27 cellular contexts compared by ENCODE assay signal in the genomic region with DNA sequence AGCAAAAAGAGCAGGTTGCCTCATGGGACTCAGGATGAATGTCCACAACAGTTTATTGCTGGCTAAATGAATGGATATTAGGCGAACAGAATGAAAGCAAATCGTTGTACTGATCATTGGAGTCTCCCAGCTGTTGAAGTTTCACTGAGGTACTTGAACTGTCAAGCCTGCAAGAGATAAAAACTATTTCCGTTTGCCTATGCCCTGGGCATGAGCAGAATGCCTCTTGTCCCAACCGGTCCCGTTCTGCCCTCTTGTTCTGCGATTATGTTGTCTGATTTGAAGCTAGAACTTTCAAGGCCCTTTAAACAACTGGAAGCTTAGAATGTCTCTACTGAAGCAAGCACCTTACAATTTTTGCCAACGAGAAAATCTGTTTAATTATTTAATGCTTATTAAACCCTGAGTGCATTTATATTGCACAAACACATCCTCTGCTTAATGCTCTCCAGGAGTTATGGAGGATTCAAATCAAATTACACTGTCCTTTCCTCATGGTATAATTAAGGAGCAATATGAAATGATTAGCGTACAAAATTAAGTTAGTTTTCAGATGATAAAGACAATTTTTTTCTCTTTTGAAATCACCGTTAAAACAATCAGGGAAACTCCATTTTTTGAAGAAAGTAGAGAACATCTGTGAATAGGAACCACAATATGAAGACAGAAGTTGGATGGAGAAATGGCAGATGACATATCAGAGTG.
"Had no signal": no experiment of that assay in that cellular context is flagged by ENCODE, and none has a peak within 500 bp of the region (broad histone marks: within the 10 kb centered on the region; RNA-seq: fewer than 3 reads in every experiment).

No MANE protein-coding gene starts in this region.

- ATAC-seq: body of pancreas; gastroesophageal sphincter; natural killer cell; right lobe of liver; stimulated activated effector memory CD8-positive, alpha-beta T cell treated with anti-CD3 and anti-CD28 coated beads, Interleukin-12 subunit alpha, Interleukin-12 subunit beta, amount 100 ng/mL, for 72 hours had no signal

- DNase-seq: activated CD4-positive, alpha-beta T cell treated with anti-CD3 and anti-CD28 coated beads for 4 hours; activated CD4-positive, alpha-beta T cell treated with anti-CD3 and anti-CD28 coated beads, Interleukin-2, amount 50 U/mL, for 4 hours; activated effector memory CD4-positive, alpha-beta T cell treated with Interleukin-2 at 50 U/mL for 16 hours; activated naive CD4-positive, alpha-beta T cell treated with Interleukin-2 at 50 U/mL for 16 hours; body of pancreas; dorsolateral prefrontal cortex; effector memory CD4-positive, alpha-beta T cell; head of caudate nucleus; hippocampal formation; lower lobe of right lung; mesendoderm; natural killer cell; right lobe of liver; stimulated activated CD4-positive, alpha-beta T cell treated with anti-CD3 and anti-CD28 coated beads, Interleukin-2, amount 100 ng/mL, for 48 hours; SW 1271; T-helper 9 cell; uterus had no signal

- H3K27ac Mint-ChIP-seq: activated naive CD8-positive, alpha-beta T cell; natural killer cell; neural progenitor cell; stimulated activated effector memory CD8-positive, alpha-beta T cell treated with anti-CD3 and anti-CD28 coated beads, Interleukin-12 subunit alpha, Interleukin-12 subunit beta, amount 100 ng/mL, for 72 hours; stimulated activated naive CD8-positive, alpha-beta T cell treated with anti-CD3 and anti-CD28 coated beads, Interleukin-15, Interleukin-2, amounts not matched to agents 100 ng/mL and 50 ng/mL, for 24 hours; T-helper 1 cell treated with Interleukin-12 subunit alpha and Interleukin-12 subunit beta and Interleukin-4 antibody, amounts not matched to agents 30 μg/mL and 1 μg/mL, for 36 hours; type B pancreatic cell had no signal

- H3K9me3 ChIP-seq: body of pancreas, gastroesophageal sphincter, lower lobe of right lung, right lobe of liver, uterus had no signal

- H3K27ac ChIP-seq: body of pancreas, coronary artery, dorsolateral prefrontal cortex, gastroesophageal sphincter, lower lobe of right lung, neural progenitor cell, right lobe of liver, uterus, VCaP had no signal

- H3K4me1 Mint-ChIP-seq: natural killer cell; neural progenitor cell; stimulated activated effector memory CD8-positive, alpha-beta T cell treated with anti-CD3 and anti-CD28 coated beads, Interleukin-12 subunit alpha, Interleukin-12 subunit beta, amount 100 ng/mL, for 72 hours had no signal

- H3K36me3 ChIP-seq: gastroesophageal sphincter, lower lobe of right lung, neural progenitor cell, right lobe of liver, uterus had no signal

- H3K4me1 ChIP-seq: body of pancreas, gastroesophageal sphincter, lower lobe of right lung, right lobe of liver, uterus had no signal

- H3K4me3 Mint-ChIP-seq: activated naive CD8-positive, alpha-beta T cell; natural killer cell; neural progenitor cell; stimulated activated effector memory CD8-positive, alpha-beta T cell treated with anti-CD3 and anti-CD28 coated beads, Interleukin-12 subunit alpha, Interleukin-12 subunit beta, amount 100 ng/mL, for 72 hours; stimulated activated naive CD8-positive, alpha-beta T cell treated with anti-CD3 and anti-CD28 coated beads, Interleukin-15, Interleukin-2, amounts not matched to agents 100 ng/mL and 50 ng/mL, for 24 hours; T-helper 1 cell treated with Interleukin-12 subunit alpha and Interleukin-12 subunit beta and Interleukin-4 antibody, amounts not matched to agents 30 μg/mL and 1 μg/mL, for 36 hours; type B pancreatic cell had no signal

- H3K36me3 Mint-ChIP-seq: activated naive CD8-positive, alpha-beta T cell; natural killer cell; neural progenitor cell; stimulated activated effector memory CD8-positive, alpha-beta T cell treated with anti-CD3 and anti-CD28 coated beads, Interleukin-12 subunit alpha, Interleukin-12 subunit beta, amount 100 ng/mL, for 72 hours; type B pancreatic cell had no signal

- H3K9me3 Mint-ChIP-seq: natural killer cell; neural progenitor cell; stimulated activated effector memory CD8-positive, alpha-beta T cell treated with anti-CD3 and anti-CD28 coated beads, Interleukin-12 subunit alpha, Interleukin-12 subunit beta, amount 100 ng/mL, for 72 hours; stimulated activated naive CD8-positive, alpha-beta T cell treated with anti-CD3 and anti-CD28 coated beads, Interleukin-15, Interleukin-2, amounts not matched to agents 100 ng/mL and 50 ng/mL, for 24 hours; T-helper 1 cell treated with Interleukin-12 subunit alpha and Interleukin-12 subunit beta and Interleukin-4 antibody, amounts not matched to agents 30 μg/mL and 1 μg/mL, for 36 hours; type B pancreatic cell had no signal

- H3K27me3 ChIP-seq: body of pancreas, dorsolateral prefrontal cortex, gastroesophageal sphincter, neural progenitor cell, right lobe of liver, uterus had no signal

- FAIRE-seq: TTC549 had no signal

- H3K4me3 ChIP-seq: body of pancreas, coronary artery, dorsolateral prefrontal cortex, gastroesophageal sphincter, lower lobe of right lung, neural progenitor cell, right lobe of liver, uterus had no signal
